19 cellular contexts compared by ENCODE assay signal in genomic region chr4:183118141-183118540, GRCh38. TPM values are rescaled to one million over a fixed set of nuclear protein-coding genes. Genes with fewer than 3 reads are reported as not detected.
DNase-seq lines count a peak whose midpoint lies in the region; ATAC-seq and TF ChIP-seq lines count a peak whose summit lies in the region.
"Had no signal": no experiment of that assay in that cellular context is flagged by ENCODE, and none has a peak within 500 bp of the region (broad histone marks: within the 10 kb centered on the region; RNA-seq: fewer than 3 reads in every experiment).

No MANE protein-coding gene starts in this region.

- DNase-seq in GM23248 (no peak), SJSA1 (ENCODE audit: low read depth in 1 of 2, low spot score in 2 of 2) (no peak), glomerular visceral epithelial cell (ENCODE audit: extremely low spot score) (peak; percentile 18), renal cortical epithelial cell (ENCODE audit: low read depth) (peak; percentile 50), NCI-H82 (lab: John Stamatoyannopoulos, UW) (no peak), hepatocyte (ENCODE audit: low spot score) (no peak)
- DNase-seq: activated CD4-positive, alpha-beta memory T cell treated with anti-CD3 and anti-CD28 coated beads for 36 hours; activated naive CD8-positive, alpha-beta T cell treated with anti-CD3 and anti-CD28 coated beads, Interleukin-2, amount 50 U/mL, for 24 hours; activated T-cell treated with anti-CD3 and anti-CD28 coated beads, Interleukin-2, amount 50 U/mL, for 72 hours; BE2C; cerebellar nuclear complex; glutamatergic neuron; left colon; NCI-H146; NCI-H345; psoas muscle had no signal

- TF ChIP-seq CTCF in hepatocyte (IDR thresholded peaks at IDR 0.05; ENCODE audit: poor library complexity) = no peak

- H3K9me3 ChIP-seq in GM23248 (ENCODE audit: low read depth) (no peaks in the 10 kb centered on the region), SJSA1 (replicated peaks) (no peaks in the 10 kb centered on the region), hepatocyte (ENCODE audit: low read depth) (no peaks in the 10 kb centered on the region)
- H3K9me3 ChIP-seq: BE2C, psoas muscle had no signal

- H3K36me3 ChIP-seq in GM23248 (ENCODE audit: low read depth) (no peaks in the 10 kb centered on the region), SJSA1 (0 out of 2 replicates have a peak, but pooled peaks cover 4% of the 10 kb centered on the region), hepatocyte (replicated peaks; ENCODE audit: insufficient read depth, low read depth) (no peaks in the 10 kb centered on the region)
- H3K36me3 ChIP-seq: BE2C had no signal

- H2AFZ ChIP-seq in GM23248 = no peak overlapping the region
- no peak overlapping the region for H2AFZ ChIP-seq in hepatocyte

- H3K9me2 ChIP-seq in GM23248 (ENCODE audit: insufficient read depth) = no peaks in the 10 kb centered on the region
- no peaks in the 10 kb centered on the region for H3K9me2 ChIP-seq in hepatocyte (replicated peaks; ENCODE audit: insufficient read depth)

- H4K20me1 ChIP-seq in GM23248 (ENCODE audit: insufficient read depth) (peaks cover 11% of the 10 kb centered on the region; the same call in 1 of the 2 replicates), hepatocyte (ENCODE audit: insufficient read depth, poor library complexity, severe bottlenecking) (peaks cover 4% of the 10 kb centered on the region)

- H3K4me1 ChIP-seq in GM23248 (ENCODE audit: insufficient read depth) (peaks cover 30% of the 10 kb centered on the region), SJSA1 (replicated peaks) (peaks cover 53% of the 10 kb centered on the region), hepatocyte (ENCODE audit: insufficient read depth) (peaks cover 8% of the 10 kb centered on the region)
- H3K4me1 ChIP-seq: BE2C had no signal

- no peak for ATAC-seq in GM18502 (IDR thresholded peaks at IDR 0.05; ENCODE audit: poor library complexity, unreplicated experiment)
- ATAC-seq in GM21390 (IDR thresholded peaks at IDR 0.05; ENCODE audit: unreplicated experiment) = no peak
- ATAC-seq: activated naive CD8-positive, alpha-beta T cell treated with anti-CD3 and anti-CD28 coated beads, Interleukin-2, amount 50 U/mL, for 24 hours; activated T-cell treated with anti-CD3 and anti-CD28 coated beads, Interleukin-2, amount 50 U/mL, for 72 hours; left colon; psoas muscle had no signal

- H3K27ac ChIP-seq in GM23248 = peak overlapping the region; percentile 67
- peak overlapping the region; percentile 84 for H3K27ac ChIP-seq in SJSA1
- no peak overlapping the region for H3K27ac ChIP-seq in hepatocyte
- H3K27ac ChIP-seq: epithelial cell of prostate, psoas muscle had no signal

- in situ Hi-C loops in GM23248 (cut with MboI) = no loop called here

- peaks cover 95% of the 10 kb centered on the region for H3K79me2 ChIP-seq in GM23248 (ENCODE audit: insufficient read depth)
- peaks cover 93% of the 10 kb centered on the region for H3K79me2 ChIP-seq in hepatocyte

- 89 to 98% methylated on average over 2 of the region's 2 CpGs for WGBS in GM23248 (ENCODE audit: low coverage in 1 of 2, low lambda C conversion rate in 2 of 2, missing lambda C conversion rate in 2 of 2), 2 experiments
- WGBS in hepatocyte (ENCODE audit: low lambda C conversion rate, missing lambda C conversion rate) = 85% methylated on average over 2 of the region's 2 CpGs

- H3K4me2 ChIP-seq in GM23248 (ENCODE audit: unreplicated experiment) = peak overlapping the region; percentile 78
- H3K4me2 ChIP-seq in hepatocyte = no peak overlapping the region

- H3F3A ChIP-seq in GM23248 (ENCODE audit: insufficient read depth) = peaks cover 43% of the 10 kb centered on the region

- H3K27me3 ChIP-seq in GM23248 (replicated peaks; ENCODE audit: insufficient read depth) (no peaks in the 10 kb centered on the region), SJSA1 (replicated peaks) (no peaks in the 10 kb centered on the region), hepatocyte (no peaks in the 10 kb centered on the region)
- H3K27me3 ChIP-seq: BE2C had no signal

- H3K9ac ChIP-seq in GM23248 = peak overlapping the region; percentile 44; the same call in 1 of the 2 replicates

- H3K4me3 ChIP-seq in GM23248 (peak overlapping the region; percentile 52), SJSA1 (no peak overlapping the region), hepatocyte (no peak overlapping the region)
- H3K4me3 ChIP-seq: psoas muscle had no signal

RNA-seq across cellular contexts. Expression of gene WWC2, which starts 19.1 kb away (rescaled TPM):
- total RNA-seq in GM23248 (2014; rRNA removed; shearing (Covaris generic)) = 31.0 and 33.2 TPM in 2 replicates
- polyA plus RNA-seq in GM23248 (2016; fragmentation: Nextera tagmentation; extraction: Ambion mirVana) (44.1 and 48.3 TPM in 2 replicates), hepatocyte (16.1 and 19.3 TPM in 2 replicates)
- 42.5 and 55.5 TPM in 2 replicates for total RNA-seq in SJSA1 (2014; rRNA removed; shearing (Covaris generic))
- total RNA-seq in renal cortical epithelial cell (45.7 and 221 TPM in 2 replicates), hepatocyte (24.7 and 28.6 TPM in 2 replicates)

Comparison
In these comparisons a context has a peak if more than half of its experiments do, and no peak if none do; other contexts are left out.
1. DNase-seq: peak in glomerular visceral epithelial cell (single experiment) and renal cortical epithelial cell (single experiment); none in GM23248 (single experiment), SJSA1 (0 of 2), NCI-H82 (single experiment) and hepatocyte (single experiment).